Comparison of ENCODE assay signal across 27 cellular contexts in the genomic region with DNA sequence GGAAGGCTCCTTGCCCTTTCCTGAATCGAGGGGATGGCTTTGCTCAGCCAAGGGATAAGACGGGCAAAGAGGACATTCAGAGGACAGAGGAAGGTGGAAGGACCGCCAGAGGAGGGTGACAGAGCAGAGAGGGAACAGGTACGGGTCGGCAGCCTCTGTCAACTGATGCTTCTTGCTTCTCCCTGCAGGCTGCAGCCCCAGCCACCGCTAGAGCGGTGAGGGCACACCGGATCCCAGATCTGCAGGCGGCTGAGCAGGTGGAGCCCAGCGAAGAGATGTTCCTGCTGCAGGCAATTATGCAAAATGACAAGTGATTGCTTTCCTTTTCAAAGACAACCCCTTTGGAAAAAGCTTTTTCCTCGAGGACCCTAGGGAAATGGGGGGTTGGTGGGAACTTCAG.
"Had no signal": no experiment of that assay in that cellular context is flagged by ENCODE, and none has a peak within 500 bp of the region (broad histone marks: within the 10 kb centered on the region; RNA-seq: fewer than 3 reads in every experiment).

No MANE protein-coding gene starts in this region.

- H3K27ac Mint-ChIP-seq: activated naive CD4-positive, alpha-beta T cell treated with anti-CD3 and anti-CD28 coated beads for 36 hours; activated naive CD8-positive, alpha-beta T cell treated with anti-CD3 and anti-CD28 coated beads for 36 hours; activated T-helper 1 cell treated with anti-CD3 and anti-CD28 coated beads, Interleukin-12 subunit alpha, Interleukin-12 subunit beta, Interleukin-2, Interleukin-4 antibody, amounts not matched to agents 30 ng/mL and 10 ng/mL and 1 ng/mL, durations not matched to agents 14 hours and 24 hours and 36 hours; nephron; progenitor cell of endocrine pancreas; stimulated activated naive B cell treated with anti-CD40 and anti-IgM and Interleukin-4, amounts not matched to agents 10 μg/mL and 1 μg/mL and 100 μg/mL, for 72 hours; T-helper 2 cell treated with Interferon-gamma antibody and Interleukin-4, amounts not matched to agents 5 μg/mL and 100 μg/mL, for 36 hours had no signal

- H3K27ac ChIP-seq: brain microvascular endothelial cell, coronary artery, dorsolateral prefrontal cortex, gastroesophageal sphincter, neutrophil, ovary, skin epidermis, transverse colon had no signal

- DNase-seq: activated CD4-positive, alpha-beta T cell treated with anti-CD3 and anti-CD28 coated beads for 48 hours; activated CD4-positive, alpha-beta T cell treated with anti-CD3 and anti-CD28 coated beads, Interleukin-2, amount 50 U/mL, for 48 hours; activated CD8-positive, alpha-beta memory T cell treated with anti-CD3 and anti-CD28 coated beads for 24 hours; activated effector memory CD4-positive, alpha-beta T cell treated with anti-CD3 and anti-CD28 coated beads, Interleukin-2, amount 50 U/mL, for 16 hours; activated naive CD4-positive, alpha-beta T cell treated with anti-CD3 and anti-CD28 coated beads for 36 hours; activated naive CD8-positive, alpha-beta T cell treated with anti-CD3 and anti-CD28 coated beads for 36 hours; brain microvascular endothelial cell; dorsolateral prefrontal cortex; effector memory CD4-positive, alpha-beta T cell; erythroblast; head of caudate nucleus; hippocampal formation; left colon; mammary epithelial cell; ovary; stimulated activated naive B cell treated with anti-CD40 and anti-IgM and Interleukin-4, amounts not matched to agents 10 μg/mL and 1 μg/mL and 100 μg/mL, for 72 hours; transverse colon had no signal

- H3K27me3 Mint-ChIP-seq: activated naive CD8-positive, alpha-beta T cell treated with anti-CD3 and anti-CD28 coated beads for 36 hours; progenitor cell of endocrine pancreas; stimulated activated naive B cell treated with anti-CD40 and anti-IgM and Interleukin-4, amounts not matched to agents 10 μg/mL and 1 μg/mL and 100 μg/mL, for 72 hours had no signal

- H3K36me3 ChIP-seq: brain microvascular endothelial cell, gastroesophageal sphincter, neutrophil, ovary, transverse colon had no signal

- ATAC-seq: activated CD4-positive, CD25-positive, alpha-beta regulatory T cell treated with anti-CD3 and anti-CD28 coated beads, Interleukin-2, amount 50 U/mL, for 24 hours; gastroesophageal sphincter; left colon; sciatic nerve; stimulated activated naive B cell treated with anti-CD40 and anti-IgM and Interleukin-4, amounts not matched to agents 10 μg/mL and 1 μg/mL and 100 μg/mL, for 72 hours had no signal

- H3K4me1 Mint-ChIP-seq: activated naive CD8-positive, alpha-beta T cell treated with anti-CD3 and anti-CD28 coated beads for 36 hours; nephron; stimulated activated naive B cell treated with anti-CD40 and anti-IgM and Interleukin-4, amounts not matched to agents 10 μg/mL and 1 μg/mL and 100 μg/mL, for 72 hours had no signal

- H3K4me1 ChIP-seq: gastroesophageal sphincter, transverse colon had no signal

- H3K9me3 ChIP-seq: gastroesophageal sphincter, neutrophil, ovary, transverse colon had no signal

- H3K4me3 ChIP-seq: coronary artery, dorsolateral prefrontal cortex, gastroesophageal sphincter, ovary, skin epidermis, transverse colon had no signal

- H3K4me3 Mint-ChIP-seq: activated naive CD4-positive, alpha-beta T cell treated with anti-CD3 and anti-CD28 coated beads for 36 hours; activated naive CD8-positive, alpha-beta T cell treated with anti-CD3 and anti-CD28 coated beads for 36 hours; activated T-helper 1 cell treated with anti-CD3 and anti-CD28 coated beads, Interleukin-12 subunit alpha, Interleukin-12 subunit beta, Interleukin-2, Interleukin-4 antibody, amounts not matched to agents 30 ng/mL and 10 ng/mL and 1 ng/mL, durations not matched to agents 14 hours and 24 hours and 36 hours; nephron; stimulated activated naive B cell treated with anti-CD40 and anti-IgM and Interleukin-4, amounts not matched to agents 10 μg/mL and 1 μg/mL and 100 μg/mL, for 72 hours; T-helper 2 cell treated with Interferon-gamma antibody and Interleukin-4, amounts not matched to agents 5 μg/mL and 100 μg/mL, for 36 hours had no signal

- H3K36me3 Mint-ChIP-seq: activated naive CD8-positive, alpha-beta T cell treated with anti-CD3 and anti-CD28 coated beads for 36 hours; stimulated activated naive B cell treated with anti-CD40 and anti-IgM and Interleukin-4, amounts not matched to agents 10 μg/mL and 1 μg/mL and 100 μg/mL, for 72 hours had no signal

- H3K27me3 ChIP-seq: brain microvascular endothelial cell, neutrophil, ovary, transverse colon had no signal
